9 cellular contexts compared by ENCODE assay signal in the genomic region with DNA sequence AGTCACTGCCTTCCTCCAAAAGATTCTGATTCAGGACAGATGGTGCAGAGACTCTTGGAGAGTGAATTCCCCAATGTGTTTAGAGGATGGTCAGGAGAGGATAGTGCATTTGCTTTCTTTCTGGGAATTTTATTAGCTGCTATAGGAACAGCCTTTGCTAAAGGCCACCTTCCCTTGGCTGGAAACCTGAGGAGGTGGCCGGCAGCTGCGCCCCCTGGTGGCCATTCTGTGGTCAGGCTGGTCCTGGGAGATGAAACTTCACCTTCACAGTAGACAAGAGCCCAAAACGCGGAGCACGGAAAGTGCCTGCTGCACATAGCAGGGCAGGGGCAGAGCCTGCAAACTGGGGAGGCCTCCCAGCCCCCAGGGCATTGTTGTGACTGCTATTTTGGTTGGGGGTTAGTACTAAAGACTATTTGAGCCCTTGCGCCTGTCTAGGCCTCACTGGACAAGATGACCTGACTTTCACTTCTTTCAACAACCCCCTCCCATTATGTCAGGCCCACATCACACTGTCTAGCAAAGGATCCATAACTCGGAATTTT. TPM values are rescaled to one million over a fixed set of nuclear protein-coding genes. Genes with fewer than 3 reads are reported as not detected.
DNase-seq lines count a peak whose midpoint lies in the region; ATAC-seq and TF ChIP-seq lines count a peak whose summit lies in the region.
"Had no signal": no experiment of that assay in that cellular context is flagged by ENCODE, and none has a peak within 500 bp of the region (broad histone marks: within the 10 kb centered on the region; RNA-seq: fewer than 3 reads in every experiment).

No MANE protein-coding gene starts in this region.

- H4K8ac ChIP-seq in H9 (replicated peaks; ENCODE audit: insufficient read length, low read depth, low read length) = no peak overlapping the region

- H3K4me3 Mint-ChIP-seq in H9 = no peak overlapping the region
- no peak overlapping the region for H3K4me3 Mint-ChIP-seq in naive thymus-derived CD4-positive, alpha-beta T cell
- H3K4me3 Mint-ChIP-seq in stimulated activated effector memory CD8-positive, alpha-beta T cell treated with anti-CD3 and anti-CD28 coated beads, Interleukin-12 subunit alpha, Interleukin-12 subunit beta, amount 100 ng/mL, for 72 hours = no peak overlapping the region
- H3K4me3 Mint-ChIP-seq: T-helper 1 cell treated with Interleukin-12 subunit alpha and Interleukin-12 subunit beta and Interleukin-4 antibody, amounts not matched to agents 30 μg/mL and 1 μg/mL, for 36 hours had no signal

- H2AK5ac ChIP-seq in H9 (ENCODE audit: insufficient read length, low read length) = no peak overlapping the region

- no peak overlapping the region for H3K4me2 ChIP-seq in H9 (ENCODE audit: insufficient read depth, insufficient read length, low read length)

- POLR2A ChIA-PET in naive thymus-derived CD4-positive, alpha-beta T cell (lab: Charles Lee) = interaction anchor here (0.8 to 7.1 kb wide), 6 partner anchors 10 to 53 kb away, joined by 3 to 59 read pairs (median 4); a partner anchor contains a TSS

- H3K36me3 ChIP-seq in naive thymus-derived CD4-positive, alpha-beta T cell (ENCODE audit: control insufficient read depth in 2 of 3, insufficient read depth in 3 of 3, low read length in 3 of 3) = peaks cover 0 to 10% (median under 1%) of the 10 kb centered on the region in 3 experiments

- peak; percentile 63 for ATAC-seq in esophagus mucosa
- ATAC-seq in naive thymus-derived CD4-positive, alpha-beta T cell = peak; percentile 84
- peak; percentile 75 for ATAC-seq in stimulated activated effector memory CD8-positive, alpha-beta T cell treated with anti-CD3 and anti-CD28 coated beads, Interleukin-12 subunit alpha, Interleukin-12 subunit beta, amount 100 ng/mL, for 72 hours
- no peak for ATAC-seq in GM19328 (IDR thresholded peaks at IDR 0.05; ENCODE audit: unreplicated experiment)

- WGBS in H9 (ENCODE audit: extremely low coverage, insufficient read length, low lambda C conversion rate) = no CpG with 5 or more reads among the region's 7 CpGs

- no peak overlapping the region for H3K27ac Mint-ChIP-seq in H9
- H3K27ac Mint-ChIP-seq in naive thymus-derived CD4-positive, alpha-beta T cell = peak overlapping the region in 4 of 9 donors; percentile 14 to 37 (median 29)
- H3K27ac Mint-ChIP-seq in stimulated activated effector memory CD8-positive, alpha-beta T cell treated with anti-CD3 and anti-CD28 coated beads, Interleukin-12 subunit alpha, Interleukin-12 subunit beta, amount 100 ng/mL, for 72 hours = no peak overlapping the region
- H3K27ac Mint-ChIP-seq: T-helper 1 cell treated with Interleukin-12 subunit alpha and Interleukin-12 subunit beta and Interleukin-4 antibody, amounts not matched to agents 30 μg/mL and 1 μg/mL, for 36 hours had no signal

- H3K27me3 Mint-ChIP-seq in H9 (ENCODE audit: low read depth) = no peaks in the 10 kb centered on the region; the same call in none of the 2 replicates
- no peaks in the 10 kb centered on the region for H3K27me3 Mint-ChIP-seq in naive thymus-derived CD4-positive, alpha-beta T cell

- H3K9me3 ChIP-seq in H9 (ENCODE audit: control insufficient read depth, low read depth, low read length) = no peaks in the 10 kb centered on the region
- H3K9me3 ChIP-seq in naive thymus-derived CD4-positive, alpha-beta T cell (ENCODE audit: control insufficient read depth in 2 of 3, low read length in 3 of 3) = no peaks in the 10 kb centered on the region

- H3K9ac ChIP-seq in H9 (ENCODE audit: extremely low read depth, insufficient read length, low read length) = no peak overlapping the region

- peak; percentile 97 for TF ChIP-seq CTCF in H9 (conservative IDR thresholded peaks at IDR 0.05)

- no peak overlapping the region for H2BK5ac ChIP-seq in H9 (ENCODE audit: insufficient read length, low read length)

- H2AFZ ChIP-seq in H9 (ENCODE audit: low read length) = no peak overlapping the region

- no peak overlapping the region for H4K91ac ChIP-seq in H9 (ENCODE audit: insufficient read length, low read depth, low read length)

- no peak overlapping the region for H2BK120ac ChIP-seq in H9 (ENCODE audit: low read depth, low read length, poor library complexity, severe bottlenecking)

- no peaks in the 10 kb centered on the region for H3K79me1 ChIP-seq in H9 (ENCODE audit: insufficient read depth, low read depth, low read length, poor library complexity, severe bottlenecking)

- H3K9me3 Mint-ChIP-seq in H9 = no peaks in the 10 kb centered on the region
- H3K9me3 Mint-ChIP-seq in naive thymus-derived CD4-positive, alpha-beta T cell = no peaks in the 10 kb centered on the region
- no peaks in the 10 kb centered on the region for H3K9me3 Mint-ChIP-seq in stimulated activated effector memory CD8-positive, alpha-beta T cell treated with anti-CD3 and anti-CD28 coated beads, Interleukin-12 subunit alpha, Interleukin-12 subunit beta, amount 100 ng/mL, for 72 hours
- H3K9me3 Mint-ChIP-seq: T-helper 1 cell treated with Interleukin-12 subunit alpha and Interleukin-12 subunit beta and Interleukin-4 antibody, amounts not matched to agents 30 μg/mL and 1 μg/mL, for 36 hours had no signal

- H3K36me3 Mint-ChIP-seq in H9 (ENCODE audit: insufficient read depth in 1 of 3, low read depth in 3 of 3) = peaks cover 0 to 16% (median 9%) of the 10 kb centered on the region in 3 experiments; a peak in 5 of 7 replicates
- H3K36me3 Mint-ChIP-seq in naive thymus-derived CD4-positive, alpha-beta T cell = peaks cover 0 to 18% (median 9%) of the 10 kb centered on the region in 5 donors
- peaks cover 31% of the 10 kb centered on the region for H3K36me3 Mint-ChIP-seq in stimulated activated effector memory CD8-positive, alpha-beta T cell treated with anti-CD3 and anti-CD28 coated beads, Interleukin-12 subunit alpha, Interleukin-12 subunit beta, amount 100 ng/mL, for 72 hours

- H3K18ac ChIP-seq in H9 (ENCODE audit: insufficient read length, low read depth, low read length) = no peak overlapping the region

- no peak overlapping the region for H3K56ac ChIP-seq in H9 (ENCODE audit: insufficient read length, low read depth, low read length)

- intact Hi-C loops in naive thymus-derived CD4-positive, alpha-beta T cell (cut with micrococcal nuclease) = loop anchor here (1.0 to 2.0 kb wide), 3 partner anchors 9 to 301 kb away; a partner anchor contains a TSS

- DNase-seq in Caki2 (ENCODE audit: low read depth) (peak; percentile 24), H9 (peak; percentile 81), NOMO-1 (lab: John Stamatoyannopoulos, UW; ENCODE audit: unreplicated experiment in 2 of 2) (peak; percentile 14 to 27), activated T-cell treated with anti-CD3 and anti-CD28 coated beads for 1 hour (ENCODE audit: low read depth) (peak; percentile 60)
- peak; percentile 37 to 73 (median 57) for DNase-seq in naive thymus-derived CD4-positive, alpha-beta T cell
- peak; percentile 46 to 74 for DNase-seq in stimulated activated effector memory CD8-positive, alpha-beta T cell treated with anti-CD3 and anti-CD28 coated beads, Interleukin-12 subunit alpha, Interleukin-12 subunit beta, amount 100 ng/mL, for 72 hours (ENCODE audit: low spot score in 2 of 2)

- no peak overlapping the region for H3K4me3 ChIP-seq in naive thymus-derived CD4-positive, alpha-beta T cell (ENCODE audit: low read length)

- H3K27me3 ChIP-seq in H9 (ENCODE audit: insufficient read depth, low read length) = no peaks in the 10 kb centered on the region
- no peaks in the 10 kb centered on the region for H3K27me3 ChIP-seq in naive thymus-derived CD4-positive, alpha-beta T cell (ENCODE audit: control insufficient read depth in 2 of 2, insufficient read depth in 2 of 2, low read length in 2 of 2)

- CTCF ChIA-PET in naive thymus-derived CD4-positive, alpha-beta T cell (lab: Charles Lee) = interaction anchor here (0.7 to 8.9 kb wide), 15 partner anchors 8 to 302 kb away, joined by 3 to 108 read pairs (median 3); a partner anchor contains a TSS

- H3K23me2 ChIP-seq in H9 (ENCODE audit: insufficient read length, low read depth, low read length, poor library complexity, severe bottlenecking) = no peaks in the 10 kb centered on the region

- no peak overlapping the region for H3K23ac ChIP-seq in H9 (ENCODE audit: insufficient read length, low read depth, low read length)

- no peaks in the 10 kb centered on the region for H3K4me1 ChIP-seq in H9 (ENCODE audit: insufficient read depth, low read length)
- H3K4me1 ChIP-seq in naive thymus-derived CD4-positive, alpha-beta T cell (ENCODE audit: control insufficient read depth in 2 of 2, insufficient read depth in 2 of 2, low read length in 2 of 2) = no peaks in the 10 kb centered on the region

- no peak overlapping the region for H4K5ac ChIP-seq in H9 (ENCODE audit: insufficient read length, low read depth, low read length)

- H3K14ac ChIP-seq in H9 (ENCODE audit: insufficient read depth, low read length) = no peak overlapping the region

- no peak overlapping the region for H2BK15ac ChIP-seq in H9 (ENCODE audit: low read depth, low read length)

- H3K79me2 ChIP-seq in H9 (ENCODE audit: insufficient read depth, low read length) = peaks cover 1% of the 10 kb centered on the region; the same call in 1 of the 2 replicates

- H3T11ph ChIP-seq in H9 (ENCODE audit: low read length) = no peak overlapping the region

- H2BK20ac ChIP-seq in H9 (ENCODE audit: low read depth, low read length, poor library complexity, severe bottlenecking) = no peak overlapping the region

- H2BK12ac ChIP-seq in H9 (ENCODE audit: insufficient read length, low read depth, low read length) = no peak overlapping the region

- H3K4ac ChIP-seq in H9 (ENCODE audit: low read depth, low read length) = no peak overlapping the region

- in situ Hi-C loops in Caki2 (cut with HindIII; ENCODE audit: low pct_unique_long_range_greater_than_20kb, low sequenced_read_pairs) = no loop called here

- no peak overlapping the region for H3K27ac ChIP-seq in H9 (ENCODE audit: insufficient read length, low read depth, low read length)
- no peak overlapping the region for H3K27ac ChIP-seq in naive thymus-derived CD4-positive, alpha-beta T cell (ENCODE audit: low read depth, low read length)

- H3K4me1 Mint-ChIP-seq in H9 = peaks cover 0 to 3% of the 10 kb centered on the region in 2 experiments; a peak in 2 of 4 replicates
- H3K4me1 Mint-ChIP-seq in naive thymus-derived CD4-positive, alpha-beta T cell = peaks cover 0 to 15% (median 6%) of the 10 kb centered on the region in 7 donors
- no peaks in the 10 kb centered on the region for H3K4me1 Mint-ChIP-seq in stimulated activated effector memory CD8-positive, alpha-beta T cell treated with anti-CD3 and anti-CD28 coated beads, Interleukin-12 subunit alpha, Interleukin-12 subunit beta, amount 100 ng/mL, for 72 hours

- H4K20me1 ChIP-seq in H9 (ENCODE audit: control insufficient read depth, insufficient read depth, insufficient read length) = no peaks in the 10 kb centered on the region

RNA-seq across cellular contexts. Expression of a gene that starts 34.3 kb away (rescaled TPM):
- 33.5 and 44.1 TPM in 2 replicates for total RNA-seq in Caki2 (2014; rRNA removed; shearing (Covaris generic); ENCODE audit: low replicate concordance)
- 28.2 and 28.8 TPM in 2 replicates for total RNA-seq in H9 (2021)
- total RNA-seq in esophagus mucosa = 17.4 TPM
- 10 to 100 TPM; 39.7 to 54.8 (median 51.3) TPM for total RNA-seq in naive thymus-derived CD4-positive, alpha-beta T cell
- 10 to 100 TPM; 38.0 to 50.4 TPM for polyA plus RNA-seq in naive thymus-derived CD4-positive, alpha-beta T cell

RNA-seq across cellular contexts. Expression of a gene that starts 43.2 kb away (rescaled TPM):
- 16.3 and 33.3 TPM in 2 replicates for total RNA-seq in Caki2 (2014; rRNA removed; shearing (Covaris generic); ENCODE audit: low replicate concordance)
- total RNA-seq in H9 (2021) (92.1 and 97.8 TPM in 2 replicates), esophagus mucosa (20.2 TPM)
- 10 to 100 TPM; 31.3 to 60.9 (median 38.9) TPM for total RNA-seq in naive thymus-derived CD4-positive, alpha-beta T cell
- 100 to 1,000 TPM in 1 of 2 donors, 10 to 100 TPM in 1; 75.6 to 117 TPM for polyA plus RNA-seq in naive thymus-derived CD4-positive, alpha-beta T cell

RNA-seq across cellular contexts. Expression of a gene that starts 45.0 kb away (rescaled TPM):
- total RNA-seq in Caki2 (2014; rRNA removed; shearing (Covaris generic); ENCODE audit: low replicate concordance) = not detected in 2 replicates
- total RNA-seq in H9 (2021) (6.3 and 6.5 TPM in 2 replicates), esophagus mucosa (3.9 TPM)
- total RNA-seq in naive thymus-derived CD4-positive, alpha-beta T cell = 100 to 1,000 TPM in 2 of 5 experiments, 10 to 100 TPM in 2, 1 to 10 TPM in 1; 8.0 to 133 (median 70.5) TPM
- 10 to 100 TPM; 30.5 to 44.8 TPM for polyA plus RNA-seq in naive thymus-derived CD4-positive, alpha-beta T cell

RNA-seq across cellular contexts. Expression of a gene that starts 53.0 kb away (rescaled TPM):
- 2.7 and 16.3 TPM in 2 replicates for total RNA-seq in Caki2 (2014; rRNA removed; shearing (Covaris generic); ENCODE audit: low replicate concordance)
- total RNA-seq in H9 (2021) (66.4 and 79.8 TPM in 2 replicates), esophagus mucosa (25.4 TPM)
- total RNA-seq in naive thymus-derived CD4-positive, alpha-beta T cell = 100 to 1,000 TPM; 110 to 275 (median 238) TPM
- polyA plus RNA-seq in naive thymus-derived CD4-positive, alpha-beta T cell = 10 to 100 TPM; 10.9 to 12.0 TPM

Comparison
In these comparisons a context has a peak if more than half of its experiments do, and no peak if none do; other contexts are left out.
1. DNase-seq: peak in every context shown above with its lines; median percentile 81 in H9; 60 in activated T-cell treated with anti-CD3 and anti-CD28 coated beads for 1 hour; 60 in stimulated activated effector memory CD8-positive, alpha-beta T cell treated with anti-CD3 and anti-CD28 coated beads, Interleukin-12 subunit alpha, Interleukin-12 subunit beta, amount 100 ng/mL, for 72 hours; 57 in naive thymus-derived CD4-positive, alpha-beta T cell; 24 in Caki2; 20 in NOMO-1.